ENCODE assay signal across 7 cellular contexts in the genomic region with DNA sequence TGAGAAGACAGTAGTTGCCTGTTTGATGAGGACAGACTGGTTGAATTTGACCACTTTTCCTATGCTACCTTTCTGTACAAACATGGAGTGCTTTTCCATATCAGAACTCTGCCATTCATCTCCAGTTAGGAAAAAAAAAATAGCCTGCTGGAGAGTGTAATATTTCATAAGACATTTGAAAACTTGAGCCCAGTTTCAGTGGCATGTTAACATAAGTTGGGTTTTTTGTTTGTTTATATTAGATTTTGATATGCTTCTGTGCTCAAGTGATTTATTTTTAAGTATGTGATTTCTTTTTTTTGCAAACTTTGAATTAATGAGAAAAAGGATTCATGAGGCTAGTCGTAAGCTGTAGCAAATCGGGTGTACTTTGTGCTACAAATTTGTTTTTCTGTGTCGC. TPM values are rescaled to one million over a fixed set of nuclear protein-coding genes. Genes with fewer than 3 reads are reported as not detected.
"Had no signal": no experiment of that assay in that cellular context is flagged by ENCODE, and none has a peak within 500 bp of the region (broad histone marks: within the 10 kb centered on the region; RNA-seq: fewer than 3 reads in every experiment).

No MANE protein-coding gene starts in this region.

RNA-seq across cellular contexts. Expression of gene HCAR2, which starts 0.7 kb away (rescaled TPM):
- total RNA-seq: LHCN-M2, OCI-LY7, PC-3, Peyer's patch, RPMI7951, SJSA1 had no signal

RNA-seq across cellular contexts. Expression of gene HCAR3, which starts 12.8 kb away (rescaled TPM):
- total RNA-seq: LHCN-M2, OCI-LY7, PC-3, Peyer's patch, Right ventricle myocardium superior, RPMI7951, SJSA1 had no signal

RNA-seq across cellular contexts. Expression of gene HCAR1, which starts 26.8 kb away (rescaled TPM):
- total RNA-seq: LHCN-M2, Peyer's patch, SJSA1 had no signal
